In the genomic region with DNA sequence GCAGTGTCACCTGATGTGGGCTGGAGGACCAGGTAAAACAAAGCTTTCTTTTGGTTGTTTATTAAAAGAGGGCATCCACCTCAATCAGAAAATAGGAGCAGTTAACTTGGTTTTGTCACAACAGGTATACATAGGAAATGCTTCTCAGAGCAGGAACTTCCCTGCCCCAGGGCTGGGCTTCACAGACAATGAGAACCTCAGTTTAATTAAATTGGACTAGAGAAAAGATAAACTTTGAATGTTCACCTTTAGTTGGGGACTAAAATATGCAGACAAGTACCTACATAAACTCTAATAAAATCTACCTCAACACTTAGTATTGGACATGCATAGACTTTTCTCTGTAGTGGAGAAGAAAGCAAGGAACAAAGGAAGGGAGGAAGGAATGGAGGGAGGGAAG, we compare ENCODE assay signal across 18 cellular contexts.
"Had no signal": no experiment of that assay in that cellular context is flagged by ENCODE, and none has a peak within 500 bp of the region (broad histone marks: within the 10 kb centered on the region; RNA-seq: fewer than 3 reads in every experiment).

No MANE protein-coding gene starts in this region.

- H3K27me3 ChIP-seq: gastroesophageal sphincter, neural progenitor cell, pancreas had no signal

- H3K9ac ChIP-seq: neural progenitor cell had no signal

- DNase-seq: effector memory CD8-positive, alpha-beta T cell; glutamatergic neuron; left colon; left ventricle myocardium superior; mucosa of descending colon; naive thymus-derived CD8-positive, alpha-beta T cell; occipital lobe; pancreas; right cardiac atrium; small intestine; stimulated activated CD4-positive, alpha-beta T cell treated with anti-CD3 and anti-CD28 coated beads, Interleukin-12 subunit alpha, Interleukin-12 subunit beta, amount 100 ng/mL, for 4 hours; stimulated activated naive CD4-positive, alpha-beta T cell treated with Interleukin-2 at 50 U/mL for 16 hours had no signal

- H3K4me2 ChIP-seq: neural progenitor cell had no signal

- H3K9me3 Mint-ChIP-seq: central memory CD8-positive, alpha-beta T cell; effector memory CD8-positive, alpha-beta T cell; naive thymus-derived CD8-positive, alpha-beta T cell; neural progenitor cell had no signal

- H3K9me3 ChIP-seq: gastroesophageal sphincter, mucosa of descending colon, pancreas had no signal

- H2AFZ ChIP-seq: neural progenitor cell had no signal

- H3K4me3 ChIP-seq: gastroesophageal sphincter, lung, mucosa of descending colon, neural progenitor cell, pancreas had no signal

- H3K27ac Mint-ChIP-seq: effector memory CD8-positive, alpha-beta T cell; naive thymus-derived CD8-positive, alpha-beta T cell; neural progenitor cell; progenitor cell of endocrine pancreas; type B pancreatic cell had no signal

- H3K27me3 Mint-ChIP-seq: progenitor cell of endocrine pancreas, type B pancreatic cell had no signal

- H3K4me1 Mint-ChIP-seq: central memory CD8-positive, alpha-beta T cell; naive thymus-derived CD8-positive, alpha-beta T cell had no signal

- H3K36me3 Mint-ChIP-seq: naive thymus-derived CD8-positive, alpha-beta T cell; neural progenitor cell; type B pancreatic cell had no signal

- H3K36me3 ChIP-seq: gastroesophageal sphincter, neural progenitor cell, pancreas had no signal

- H3K4me1 ChIP-seq: neural progenitor cell had no signal

- H3K4me3 Mint-ChIP-seq: central memory CD8-positive, alpha-beta T cell; effector memory CD8-positive, alpha-beta T cell; naive thymus-derived CD8-positive, alpha-beta T cell; neural progenitor cell; type B pancreatic cell had no signal

- H3K27ac ChIP-seq: gastroesophageal sphincter, neural progenitor cell, pancreas had no signal
